ENCODE assay signal across 1 cellular context in genomic region chrX:16946361-16946964, GRCh38.
TF ChIP-seq lines count a peak whose summit lies in the region.

TSS of gene REPS2 (plus strand) at chrX:16946658. CDS start at chrX:16946862, 204 bp downstream.

TF ChIP-seq in IMR-90, 13 proteins besides CTCF, POLR2A, EP300 and RAD21:
- TF ChIP-seq MXI1 (IDR thresholded peaks at IDR 0.05; ENCODE audit: borderline replicate concordance, low read depth, low read length) (no peak), NFE2L2 (IDR thresholded peaks at IDR 0.05; ENCODE audit: low read depth, low read length) (no peak), ELK1 (IDR thresholded peaks at IDR 0.05; ENCODE audit: borderline replicate concordance, low read depth, low read length) (no peak), RCOR1 (IDR thresholded peaks at IDR 0.05; ENCODE audit: insufficient replicate concordance, low read length) (no peak), MAZ (IDR thresholded peaks at IDR 0.05; ENCODE audit: borderline replicate concordance, low read depth, low read length) (no peak; the same call in 1 of the 2 replicates), BHLHE40 (IDR thresholded peaks at IDR 0.05; ENCODE audit: low read depth, low read length) (no peak), RFX5 (IDR thresholded peaks at IDR 0.05; ENCODE audit: low read depth, low read length) (no peak), MAFK (IDR thresholded peaks at IDR 0.05; ENCODE audit: low read depth, low read length) (no peak), CHD1 (IDR thresholded peaks at IDR 0.05; ENCODE audit: low read depth, low read length) (no peak), FOS (IDR thresholded peaks at IDR 0.05; ENCODE audit: low read depth, low read length) (no peak), SMC3 (IDR thresholded peaks at IDR 0.05; ENCODE audit: low read depth, low read length) (no peak), CEBPB (IDR thresholded peaks at IDR 0.05; ENCODE audit: low read depth, low read length) (no peak)
- TF ChIP-seq, protein P1, sequence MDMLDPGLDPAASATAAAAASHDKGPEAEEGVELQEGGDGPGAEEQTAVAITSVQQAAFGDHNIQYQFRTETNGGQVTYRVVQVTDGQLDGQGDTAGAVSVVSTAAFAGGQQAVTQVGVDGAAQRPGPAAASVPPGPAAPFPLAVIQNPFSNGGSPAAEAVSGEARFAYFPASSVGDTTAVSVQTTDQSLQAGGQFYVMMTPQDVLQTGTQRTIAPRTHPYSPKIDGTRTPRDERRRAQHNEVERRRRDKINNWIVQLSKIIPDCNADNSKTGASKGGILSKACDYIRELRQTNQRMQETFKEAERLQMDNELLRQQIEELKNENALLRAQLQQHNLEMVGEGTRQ (IDR thresholded peaks at IDR 0.05; ENCODE audit: low read depth, low read length): no peak
